18 cellular contexts compared by ENCODE assay signal in genomic region chr2:206316141-206316540, GRCh38.
DNase-seq lines count a peak whose midpoint lies in the region; TF ChIP-seq lines count a peak whose summit lies in the region.
"Had no signal": no experiment of that assay in that cellular context is flagged by ENCODE, and none has a peak within 500 bp of the region (broad histone marks: within the 10 kb centered on the region; RNA-seq: fewer than 3 reads in every experiment).

No MANE protein-coding gene starts in this region.

- peaks cover 23% of the 10 kb centered on the region for H3K9me3 Mint-ChIP-seq in nephron progenitor cell

- DNase-seq in astrocyte of the cerebellum (ENCODE audit: low read depth) (peak; percentile 6), cerebellar cortex (ENCODE audit: low spot score) (peak; percentile 75), nephron progenitor cell (no peak), DMS79 (lab: John Stamatoyannopoulos, UW) (no peak)
- DNase-seq in stimulated activated CD4-positive, alpha-beta T cell treated with anti-CD3 and anti-CD28 coated beads, Interleukin-2, amount 100 ng/mL, for 48 hours, result no peak
- DNase-seq in activated CD8-positive, alpha-beta memory T cell treated with anti-CD3 and anti-CD28 coated beads for 24 hours, result no peak
- DNase-seq: 8988T; ACHN; BE2C; CD4-positive, alpha-beta memory T cell; CD4-positive, CD25-positive, alpha-beta regulatory T cell; CD8-positive, alpha-beta memory T cell; COR-L47; DND-41; EL; GF-D8 had no signal

- H3K27ac Mint-ChIP-seq in nephron progenitor cell, result peak overlapping the region; percentile 75
- H3K27ac Mint-ChIP-seq: CD14-positive monocyte; CD4-positive, alpha-beta memory T cell; CD4-positive, CD25-positive, alpha-beta regulatory T cell; CD8-positive, alpha-beta memory T cell had no signal

- peaks cover 3% of the 10 kb centered on the region for H3K27me3 Mint-ChIP-seq in nephron progenitor cell (ENCODE audit: low read depth, poor library complexity)
- H3K27me3 Mint-ChIP-seq: CD4-positive, alpha-beta memory T cell; CD4-positive, CD25-positive, alpha-beta regulatory T cell had no signal

- no peak overlapping the region for H3K4me3 ChIP-seq in astrocyte of the cerebellum (ENCODE audit: low read depth, low read length)
- H3K4me3 ChIP-seq: BLaER1 had no signal

- TF ChIP-seq CTCF in astrocyte of the cerebellum (IDR thresholded peaks at IDR 0.05; ENCODE audit: low read depth, low read length, missing control alignments) (no peak), nephron progenitor cell (IDR thresholded peaks at IDR 0.05) (no peak)

- in situ Hi-C loops in astrocyte of the cerebellum (cut with HindIII; ENCODE audit: low sequenced_read_pairs), result no loop called here

- no peaks in the 10 kb centered on the region for H3K4me1 Mint-ChIP-seq in nephron progenitor cell
- H3K4me1 Mint-ChIP-seq: CD14-positive monocyte; CD4-positive, alpha-beta memory T cell; CD4-positive, CD25-positive, alpha-beta regulatory T cell; CD8-positive, alpha-beta memory T cell had no signal

- H3K4me3 Mint-ChIP-seq in nephron progenitor cell, result no peak overlapping the region
- H3K4me3 Mint-ChIP-seq: CD14-positive monocyte; CD4-positive, alpha-beta memory T cell; CD4-positive, CD25-positive, alpha-beta regulatory T cell; CD8-positive, alpha-beta memory T cell had no signal

- H3K36me3 Mint-ChIP-seq in nephron progenitor cell (ENCODE audit: low read depth), result peaks cover 72% of the 10 kb centered on the region
- H3K36me3 Mint-ChIP-seq: CD14-positive monocyte had no signal

Comparison
In these comparisons a context has a peak if more than half of its experiments do, and no peak if none do; other contexts are left out.
1. DNase-seq: peak in astrocyte of the cerebellum (single experiment) and cerebellar cortex (single experiment); none in nephron progenitor cell (single experiment), DMS79 (single experiment), stimulated activated CD4-positive, alpha-beta T cell treated with anti-CD3 and anti-CD28 coated beads, Interleukin-2, amount 100 ng/mL, for 48 hours (0 of 2) and activated CD8-positive, alpha-beta memory T cell treated with anti-CD3 and anti-CD28 coated beads for 24 hours (single experiment).